Comparison of ENCODE assay signal across 17 cellular contexts in the genomic region with DNA sequence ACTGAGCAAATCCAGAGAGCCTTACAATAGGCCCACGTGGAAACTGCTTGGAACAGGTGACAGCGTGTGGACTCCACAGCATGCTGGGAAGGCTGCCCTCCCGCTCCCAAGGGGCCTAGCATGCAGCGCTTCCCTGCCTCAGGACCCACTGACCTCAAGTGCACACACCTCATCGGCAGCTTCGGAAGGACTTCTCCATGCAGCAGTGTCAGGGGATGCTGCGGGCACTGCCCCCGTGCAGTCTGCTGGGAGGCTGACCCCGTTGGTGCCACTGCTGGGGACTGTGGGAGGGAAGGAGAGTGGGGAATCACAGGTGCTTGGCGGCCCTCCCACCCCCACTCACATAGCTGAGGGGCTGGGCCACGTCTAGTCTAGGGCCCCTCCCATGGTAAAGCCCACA. TPM values are rescaled to one million over a fixed set of nuclear protein-coding genes. Genes with fewer than 3 reads are reported as not detected.
A peak's percentile ranks its signal among the peaks of the same experiment; 100 is the strongest.
DNase-seq lines count a peak whose midpoint lies in the region; ATAC-seq and TF ChIP-seq lines count a peak whose summit lies in the region.
"Had no signal": no experiment of that assay in that cellular context is flagged by ENCODE, and none has a peak within 500 bp of the region (broad histone marks: within the 10 kb centered on the region; RNA-seq: fewer than 3 reads in every experiment).

No MANE protein-coding gene starts in this region.

- intact Hi-C loops in tibial artery (cut with DNase I; ENCODE audit: low total_unique reads), result no loop called here

- peak overlapping the region; percentile 40 for H3K27ac Mint-ChIP-seq in activated T-cell treated with anti-CD3 and anti-CD28 coated beads, Interleukin-2, amount 50 U/mL, for 24 hours
- H3K27ac Mint-ChIP-seq in nephron, result peak overlapping the region in 2 of 3 experiments; percentile 47 to 81
- H3K27ac Mint-ChIP-seq: CD8-positive, alpha-beta T cell had no signal

- no peak for TF ChIP-seq CTCF in nephron (IDR thresholded peaks at IDR 0.05; ENCODE audit: unreplicated experiment in 3 of 3)
- TF ChIP-seq CTCF in tibial artery (IDR thresholded peaks at IDR 0.05), result no peak

- H3K4me3 ChIP-seq in tibial artery, result no peak overlapping the region
- H3K4me3 ChIP-seq: GM23248 had no signal

- no peak for ATAC-seq in activated T-cell treated with anti-CD3 and anti-CD28 coated beads, Interleukin-2, amount 50 U/mL, for 4 hours
- ATAC-seq: CD8-positive, alpha-beta T cell had no signal

- H3K4me1 ChIP-seq in tibial artery, result peaks cover 0 to 30% (median 20%) of the 10 kb centered on the region in 4 donors

- no peaks in the 10 kb centered on the region for H3K27me3 Mint-ChIP-seq in activated T-cell treated with anti-CD3 and anti-CD28 coated beads, Interleukin-2, amount 50 U/mL, for 24 hours
- no peaks in the 10 kb centered on the region for H3K27me3 Mint-ChIP-seq in activated T-cell treated with anti-CD3 and anti-CD28 coated beads, Interleukin-2, amount 50 U/mL, for 4 hours (ENCODE audit: low read depth)
- H3K27me3 Mint-ChIP-seq in nephron (ENCODE audit: low read depth), result peaks cover 3% of the 10 kb centered on the region

- H3K27ac ChIP-seq in cingulate gyrus (ENCODE audit: low read depth, low read length) (peak overlapping the region; percentile 54), temporal lobe (ENCODE audit: low read depth, low read length) (peak overlapping the region; percentile 59), tibial artery (no peak overlapping the region)
- H3K27ac ChIP-seq: 22Rv1, GM23248 had no signal

- no peak for DNase-seq in activated T-cell treated with anti-CD3 and anti-CD28 coated beads, Interleukin-2, amount 50 U/mL, for 24 hours
- no peak for DNase-seq in activated T-cell treated with anti-CD3 and anti-CD28 coated beads, Interleukin-2, amount 50 U/mL, for 4 hours
- no peak for DNase-seq in NCI-H2171 treated with DMSO at 0.1 percent for 48 hours (lab: John Stamatoyannopoulos, UW)
- DNase-seq in tibial artery, result no peak
- no peak for DNase-seq in activated CD4-positive, alpha-beta T cell treated with anti-CD3 and anti-CD28 coated beads, Interleukin-2, amount 50 U/mL, for 4 hours
- DNase-seq: CD8-positive, alpha-beta T cell; COR-L47; DMS153; DMS79 treated with DMSO at 0.1 percent for 48 hours; EL; GM23248; H7 had no signal

- H3K27me3 ChIP-seq in tibial artery, result no peaks in the 10 kb centered on the region

- peaks cover 94% of the 10 kb centered on the region for H3K36me3 Mint-ChIP-seq in activated T-cell treated with anti-CD3 and anti-CD28 coated beads, Interleukin-2, amount 50 U/mL, for 24 hours (ENCODE audit: low read depth)
- peaks cover 30% of the 10 kb centered on the region for H3K36me3 Mint-ChIP-seq in activated T-cell treated with anti-CD3 and anti-CD28 coated beads, Interleukin-2, amount 50 U/mL, for 4 hours (ENCODE audit: insufficient read depth)
- peaks cover 57% of the 10 kb centered on the region for H3K36me3 Mint-ChIP-seq in nephron (ENCODE audit: low read depth)

- peaks cover 29 to 88% (median 63%) of the 10 kb centered on the region in 3 donors for H3K36me3 ChIP-seq in tibial artery

- no peaks in the 10 kb centered on the region for H3K9me3 Mint-ChIP-seq in activated T-cell treated with anti-CD3 and anti-CD28 coated beads, Interleukin-2, amount 50 U/mL, for 24 hours
- no peaks in the 10 kb centered on the region for H3K9me3 Mint-ChIP-seq in activated T-cell treated with anti-CD3 and anti-CD28 coated beads, Interleukin-2, amount 50 U/mL, for 4 hours
- H3K9me3 Mint-ChIP-seq in nephron, result no peaks in the 10 kb centered on the region
- H3K9me3 Mint-ChIP-seq: CD14-positive monocyte; CD8-positive, alpha-beta T cell had no signal

- H3K9me3 ChIP-seq in tibial artery, result no peaks in the 10 kb centered on the region

- H3K4me1 Mint-ChIP-seq in activated T-cell treated with anti-CD3 and anti-CD28 coated beads, Interleukin-2, amount 50 U/mL, for 24 hours (ENCODE audit: low read depth), result no peaks in the 10 kb centered on the region
- H3K4me1 Mint-ChIP-seq in activated T-cell treated with anti-CD3 and anti-CD28 coated beads, Interleukin-2, amount 50 U/mL, for 4 hours (ENCODE audit: low read depth), result no peaks in the 10 kb centered on the region
- peaks cover 54% of the 10 kb centered on the region for H3K4me1 Mint-ChIP-seq in nephron
- H3K4me1 Mint-ChIP-seq: CD14-positive monocyte had no signal

- no peak overlapping the region for H3K4me3 Mint-ChIP-seq in activated T-cell treated with anti-CD3 and anti-CD28 coated beads, Interleukin-2, amount 50 U/mL, for 24 hours
- H3K4me3 Mint-ChIP-seq in activated T-cell treated with anti-CD3 and anti-CD28 coated beads, Interleukin-2, amount 50 U/mL, for 4 hours, result no peak overlapping the region
- H3K4me3 Mint-ChIP-seq in nephron, result no peak overlapping the region
- H3K4me3 Mint-ChIP-seq: CD14-positive monocyte; CD8-positive, alpha-beta T cell had no signal

RNA-seq across cellular contexts. Expression of a gene that starts 17.2 kb away (rescaled TPM):
- total RNA-seq in activated T-cell treated with anti-CD3 and anti-CD28 coated beads, Interleukin-2, amount 50 U/mL, for 4 hours, result 1 to 10 TPM; 1.6 to 3.7 (median 2.7) TPM
- total RNA-seq in temporal lobe, result 5.7 TPM

RNA-seq across cellular contexts. Expression of a gene that starts 26.6 kb away (rescaled TPM):
- total RNA-seq in activated T-cell treated with anti-CD3 and anti-CD28 coated beads, Interleukin-2, amount 50 U/mL, for 4 hours, result 1 to 10 TPM; 1.3 to 1.8 (median 1.7) TPM
- 3.0 TPM for total RNA-seq in temporal lobe

RNA-seq across cellular contexts. Expression of a gene that starts 27.7 kb away (rescaled TPM):
- 100 to 1,000 TPM; 282 to 293 (median 292) TPM for total RNA-seq in activated T-cell treated with anti-CD3 and anti-CD28 coated beads, Interleukin-2, amount 50 U/mL, for 4 hours
- total RNA-seq in temporal lobe, result 66.1 TPM

RNA-seq across cellular contexts. Expression of a gene that starts 46.7 kb away (rescaled TPM):
- 100 to 1,000 TPM; 101 to 104 (median 103) TPM for total RNA-seq in activated T-cell treated with anti-CD3 and anti-CD28 coated beads, Interleukin-2, amount 50 U/mL, for 4 hours
- 31.0 TPM for total RNA-seq in temporal lobe

Comparison
In these comparisons a context has a peak if more than half of its experiments do, and no peak if none do; other contexts are left out.
1. H3K27ac ChIP-seq: peak in cingulate gyrus (single experiment) and temporal lobe (single experiment); none in tibial artery (0 of 2).